In the genomic region with DNA sequence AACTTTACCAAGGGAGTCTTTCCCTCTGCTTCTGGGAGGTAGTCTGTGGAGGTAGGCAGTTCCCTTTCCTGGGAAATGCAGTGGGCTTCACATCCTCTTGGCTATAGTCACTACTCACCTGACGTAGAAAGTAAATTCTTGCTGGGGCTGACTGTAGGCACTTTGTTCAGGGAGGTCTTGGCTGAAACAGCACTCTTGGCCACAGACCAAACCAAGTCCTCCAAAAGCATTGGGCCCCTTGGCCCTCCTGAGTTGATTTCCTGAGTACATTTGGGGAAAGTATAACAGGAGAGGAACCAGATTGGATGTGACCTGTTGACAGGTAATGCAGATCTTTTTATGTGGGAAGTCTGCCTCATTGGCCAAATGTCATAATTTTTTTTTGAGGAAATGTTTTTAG, we compare ENCODE assay signal across 15 cellular contexts.
DNase-seq lines count a peak whose midpoint lies in the region; ATAC-seq and TF ChIP-seq lines count a peak whose summit lies in the region.
"Had no signal": no experiment of that assay in that cellular context is flagged by ENCODE, and none has a peak within 500 bp of the region (broad histone marks: within the 10 kb centered on the region; RNA-seq: fewer than 3 reads in every experiment).

No MANE protein-coding gene starts in this region.

- TF ChIP-seq POLR2A in thyroid gland (IDR thresholded peaks at IDR 0.05) = no peak

- H3K36me3 ChIP-seq in thyroid gland = no peaks in the 10 kb centered on the region
- no peaks in the 10 kb centered on the region; the same call in 1 of the 2 replicates for H3K36me3 ChIP-seq in H7 (replicated peaks; ENCODE audit: control insufficient read depth, insufficient read depth, low read length)
- H3K36me3 ChIP-seq: HAP-1 had no signal

- WGBS in thyroid gland, 2 donors = 23 to 40% methylated on average over 1 of the region's 1 CpG

- H3K9me3 Mint-ChIP-seq in activated naive CD8-positive, alpha-beta T cell treated with anti-CD3 and anti-CD28 coated beads, Interleukin-2, amount 50 U/mL, for 24 hours = no peaks in the 10 kb centered on the region
- no peaks in the 10 kb centered on the region for H3K9me3 Mint-ChIP-seq in activated naive CD8-positive, alpha-beta T cell treated with anti-CD3 and anti-CD28 coated beads for 36 hours
- no peaks in the 10 kb centered on the region for H3K9me3 Mint-ChIP-seq in IgD-negative memory B cell
- H3K9me3 Mint-ChIP-seq: CD4-positive, alpha-beta T cell had no signal

- H3K4me3 Mint-ChIP-seq in activated naive CD8-positive, alpha-beta T cell treated with anti-CD3 and anti-CD28 coated beads, Interleukin-2, amount 50 U/mL, for 24 hours = no peak overlapping the region
- H3K4me3 Mint-ChIP-seq in activated naive CD8-positive, alpha-beta T cell treated with anti-CD3 and anti-CD28 coated beads for 36 hours = no peak overlapping the region
- H3K4me3 Mint-ChIP-seq in IgD-negative memory B cell = no peak overlapping the region
- H3K4me3 Mint-ChIP-seq: CD4-positive, alpha-beta T cell had no signal

- H3K36me3 Mint-ChIP-seq in activated naive CD8-positive, alpha-beta T cell treated with anti-CD3 and anti-CD28 coated beads, Interleukin-2, amount 50 U/mL, for 24 hours (ENCODE audit: low read depth) = peaks cover 27% of the 10 kb centered on the region
- peaks cover 20% of the 10 kb centered on the region for H3K36me3 Mint-ChIP-seq in activated naive CD8-positive, alpha-beta T cell treated with anti-CD3 and anti-CD28 coated beads for 36 hours
- peaks cover 11% of the 10 kb centered on the region for H3K36me3 Mint-ChIP-seq in IgD-negative memory B cell

- no peak overlapping the region for H3K4me3 ChIP-seq in thyroid gland (replicated peaks in 1 of 3)
- no peak overlapping the region for H3K4me3 ChIP-seq in H7 (ENCODE audit: insufficient read depth, low read depth, low read length)
- H3K4me3 ChIP-seq: HAP-1 had no signal

- H3K27ac Mint-ChIP-seq in activated naive CD8-positive, alpha-beta T cell treated with anti-CD3 and anti-CD28 coated beads, Interleukin-2, amount 50 U/mL, for 24 hours = peak overlapping the region; percentile 18
- no peak overlapping the region for H3K27ac Mint-ChIP-seq in activated naive CD8-positive, alpha-beta T cell treated with anti-CD3 and anti-CD28 coated beads for 36 hours
- H3K27ac Mint-ChIP-seq in IgD-negative memory B cell = peak overlapping the region; percentile 32 to 82 (median 51)

- intact Hi-C loops in thyroid gland (cut with DNase I) = no loop called here

- no peak for DNase-seq in activated naive CD8-positive, alpha-beta T cell treated with anti-CD3 and anti-CD28 coated beads, Interleukin-2, amount 50 U/mL, for 24 hours
- DNase-seq in activated naive CD8-positive, alpha-beta T cell treated with anti-CD3 and anti-CD28 coated beads for 36 hours = no peak
- peak; percentile 19 for DNase-seq in astrocyte of the hippocampus (ENCODE audit: low read depth, low spot score)
- DNase-seq in thyroid gland = peak; percentile 66 to 69
- DNase-seq in H7 = no peak
- DNase-seq in NCI-H510A (lab: John Stamatoyannopoulos, UW) = no peak
- DNase-seq: 8988T; C1 segment of cervical spinal cord; Calu3; CD4-positive, alpha-beta T cell; DMS 273 treated with DMSO at 0.1 percent for 48 hours; EL; GOT3 had no signal

- peaks cover 11% of the 10 kb centered on the region for H3K4me1 Mint-ChIP-seq in activated naive CD8-positive, alpha-beta T cell treated with anti-CD3 and anti-CD28 coated beads, Interleukin-2, amount 50 U/mL, for 24 hours
- H3K4me1 Mint-ChIP-seq in activated naive CD8-positive, alpha-beta T cell treated with anti-CD3 and anti-CD28 coated beads for 36 hours = peaks cover 21% of the 10 kb centered on the region
- peaks cover 10 to 20% (median 17%) of the 10 kb centered on the region in 3 donors for H3K4me1 Mint-ChIP-seq in IgD-negative memory B cell

- no peaks in the 10 kb centered on the region for H3K27me3 Mint-ChIP-seq in activated naive CD8-positive, alpha-beta T cell treated with anti-CD3 and anti-CD28 coated beads, Interleukin-2, amount 50 U/mL, for 24 hours
- no peaks in the 10 kb centered on the region for H3K27me3 Mint-ChIP-seq in activated naive CD8-positive, alpha-beta T cell treated with anti-CD3 and anti-CD28 coated beads for 36 hours
- no peaks in the 10 kb centered on the region for H3K27me3 Mint-ChIP-seq in IgD-negative memory B cell
- H3K27me3 Mint-ChIP-seq: CD4-positive, alpha-beta T cell had no signal

- H3K27ac ChIP-seq in thyroid gland = peak overlapping the region in 2 of 3 donors; percentile 4 to 46

- H3K9me3 ChIP-seq in thyroid gland = no peaks in the 10 kb centered on the region
- H3K9me3 ChIP-seq: HAP-1 had no signal

- peaks cover 28 to 33% of the 10 kb centered on the region in 2 donors for H3K4me1 ChIP-seq in thyroid gland
- H3K4me1 ChIP-seq: HAP-1 had no signal

- TF ChIP-seq CTCF in thyroid gland (IDR thresholded peaks at IDR 0.05) = no peak

- no peak for ATAC-seq in activated naive CD8-positive, alpha-beta T cell treated with anti-CD3 and anti-CD28 coated beads, Interleukin-2, amount 50 U/mL, for 24 hours

- no peaks in the 10 kb centered on the region for H3K27me3 ChIP-seq in thyroid gland
- H3K27me3 ChIP-seq in H7 (ENCODE audit: control insufficient read depth, insufficient read depth, low read length) = no peaks in the 10 kb centered on the region

Comparison
In these comparisons a context has a peak if more than half of its experiments do, and no peak if none do; other contexts are left out.
1. DNase-seq: peak in astrocyte of the hippocampus (single experiment) and thyroid gland (2 of 2); none in activated naive CD8-positive, alpha-beta T cell treated with anti-CD3 and anti-CD28 coated beads, Interleukin-2, amount 50 U/mL, for 24 hours (single experiment), activated naive CD8-positive, alpha-beta T cell treated with anti-CD3 and anti-CD28 coated beads for 36 hours (single experiment), H7 (single experiment) and NCI-H510A (single experiment).